ENCODE assay signal across 1 cellular context in genomic region chr9:101354765-101355708, GRCh38.
TF ChIP-seq lines count a peak whose summit lies in the region.

No MANE protein-coding gene starts in this region.

TF ChIP-seq in HepG2, 621 proteins besides CTCF, POLR2A, EP300 and RAD21 (continued from another document and continues in another):
- TF ChIP-seq PBX2 (CRISPR knock-in tag; IDR thresholded peaks at IDR 0.05) (no peak), TBL1XR1 (IDR thresholded peaks at IDR 0.05; ENCODE audit: borderline replicate concordance, low read length, partially characterized antibody) (no peak), ZNF326 (CRISPR knock-in tag; IDR thresholded peaks at IDR 0.05; ENCODE audit: borderline replicate concordance) (no peak), MIXL1 (CRISPR knock-in tag; IDR thresholded peaks at IDR 0.05) (no peak), NRL (CRISPR knock-in tag; IDR thresholded peaks at IDR 0.05; ENCODE audit: borderline replicate concordance) (no peak), SRF (IDR thresholded peaks at IDR 0.05; ENCODE audit: low read depth, low read length) (no peak), SIN3B (IDR thresholded peaks at IDR 0.05; ENCODE audit: low read length) (no peak), TAF15 (IDR thresholded peaks at IDR 0.05; ENCODE audit: low read depth, low read length, poor library complexity, severe bottlenecking) (no peak), ZNF276 (CRISPR knock-in tag; IDR thresholded peaks at IDR 0.05; ENCODE audit: low read depth) (peak; percentile 77; the same call in 1 of the 2 replicates), ZBTB14 (CRISPR knock-in tag; IDR thresholded peaks at IDR 0.05) (no peak), GLI4 (CRISPR knock-in tag; IDR thresholded peaks at IDR 0.05; ENCODE audit: borderline replicate concordance) (no peak), CEBPG (CRISPR knock-in tag; IDR thresholded peaks at IDR 0.05) (no peak), PRDM4 (CRISPR knock-in tag; IDR thresholded peaks at IDR 0.05; ENCODE audit: borderline replicate concordance) (no peak), AHDC1 (CRISPR knock-in tag; IDR thresholded peaks at IDR 0.05; ENCODE audit: borderline replicate concordance) (no peak), ELF1 (CRISPR knock-in tag; IDR thresholded peaks at IDR 0.05) (no peak), FOXA3 (CRISPR knock-in tag; IDR thresholded peaks at IDR 0.05) (no peak), KLF9 (CRISPR knock-in tag; IDR thresholded peaks at IDR 0.05; ENCODE audit: low read depth) (no peak), RFXAP (CRISPR knock-in tag; IDR thresholded peaks at IDR 0.05; ENCODE audit: borderline replicate concordance) (no peak), ZNF225 (CRISPR knock-in tag; IDR thresholded peaks at IDR 0.05) (0 out of 2 replicates have a peak, but pooled peaks have one; percentile 69), NCOA1 (CRISPR knock-in tag; IDR thresholded peaks at IDR 0.05) (no peak), TCF7L2 (IDR thresholded peaks at IDR 0.05; ENCODE audit: low read depth, low read length) (no peak), ZSCAN29 (CRISPR knock-in tag; conservative IDR thresholded peaks at IDR 0.05) (no peak), TGIF2 (CRISPR knock-in tag; IDR thresholded peaks at IDR 0.05) (no peak), MXD4 (CRISPR knock-in tag; IDR thresholded peaks at IDR 0.05) (no peak), MTA3 (CRISPR knock-in tag; IDR thresholded peaks at IDR 0.05) (no peak), HHEX (CRISPR knock-in tag; IDR thresholded peaks at IDR 0.05) (no peak), SAFB2 (CRISPR knock-in tag; IDR thresholded peaks at IDR 0.05; ENCODE audit: borderline replicate concordance, low read depth) (no peak), MAZ (IDR thresholded peaks at IDR 0.05; ENCODE audit: borderline replicate concordance, low read depth, low read length) (no peak), MAZ (CRISPR knock-in tag; IDR thresholded peaks at IDR 0.05; ENCODE audit: low read depth) (no peak), ISL2 (CRISPR knock-in tag; IDR thresholded peaks at IDR 0.05) (no peak), AKAP8 (CRISPR knock-in tag; IDR thresholded peaks at IDR 0.05) (no peak), HMG20A (CRISPR knock-in tag; IDR thresholded peaks at IDR 0.05; ENCODE audit: borderline replicate concordance) (no peak), PAF1 (CRISPR knock-in tag; IDR thresholded peaks at IDR 0.05) (no peak), ZNF720 (CRISPR knock-in tag; IDR thresholded peaks at IDR 0.05) (no peak), MATR3 (CRISPR knock-in tag; IDR thresholded peaks at IDR 0.05) (no peak), ZNF234 (CRISPR knock-in tag; conservative IDR thresholded peaks at IDR 0.05) (no peak), ZNF501 (CRISPR knock-in tag; IDR thresholded peaks at IDR 0.05) (peak; percentile 75), ZBTB38 (CRISPR knock-in tag; IDR thresholded peaks at IDR 0.05) (peak; percentile 88), ZFP36L1 (CRISPR knock-in tag; IDR thresholded peaks at IDR 0.05) (no peak), KAT7 (CRISPR knock-in tag; IDR thresholded peaks at IDR 0.05; ENCODE audit: borderline replicate concordance) (peak; percentile 38; the same call in 1 of the 2 replicates), RFX5 (IDR thresholded peaks at IDR 0.05; ENCODE audit: low read depth, low read length) (no peak), CHD4 (IDR thresholded peaks at IDR 0.05; ENCODE audit: borderline replicate concordance, low read length) (peak; percentile 89; the same call in 1 of the 2 replicates), KDM5B (CRISPR knock-in tag; IDR thresholded peaks at IDR 0.05; ENCODE audit: borderline replicate concordance) (peak; percentile 59; the same call in 1 of the 2 replicates), ZFP36L2 (CRISPR knock-in tag; IDR thresholded peaks at IDR 0.05) (no peak), DR1 (CRISPR knock-in tag; IDR thresholded peaks at IDR 0.05) (no peak), ZSCAN30 (CRISPR knock-in tag; IDR thresholded peaks at IDR 0.05) (peak; percentile 1; the same call in 1 of the 2 replicates), THAP9 (CRISPR knock-in tag; IDR thresholded peaks at IDR 0.05; ENCODE audit: borderline replicate concordance) (peak; percentile 39; the same call in 1 of the 2 replicates), NFIC (IDR thresholded peaks at IDR 0.05; ENCODE audit: low read length) (no peak; the same call in 1 of the 2 replicates), SMC3 (IDR thresholded peaks at IDR 0.05; ENCODE audit: low read length) (no peak; the same call in none of the 2 replicates), IKZF5 (CRISPR knock-in tag; IDR thresholded peaks at IDR 0.05) (0 out of 2 replicates have a peak, but pooled peaks have one; percentile 12), ZIK1 (CRISPR knock-in tag; IDR thresholded peaks at IDR 0.05; ENCODE audit: borderline replicate concordance, low read depth) (no peak), MEIS1 (CRISPR knock-in tag; IDR thresholded peaks at IDR 0.05; ENCODE audit: borderline replicate concordance) (no peak), ZNF3 (CRISPR knock-in tag; IDR thresholded peaks at IDR 0.05) (no peak), PHB2 (IDR thresholded peaks at IDR 0.05; ENCODE audit: partially characterized antibody) (no peak), ARNT2 (CRISPR knock-in tag; IDR thresholded peaks at IDR 0.05; ENCODE audit: low read depth) (no peak), BORCS8-MEF2B (CRISPR knock-in tag; IDR thresholded peaks at IDR 0.05) (peak; percentile 83; the same call in 1 of the 2 replicates), ZFP82 (CRISPR knock-in tag; IDR thresholded peaks at IDR 0.05; ENCODE audit: borderline replicate concordance) (peak; percentile 51; the same call in 1 of the 2 replicates)
